ENCODE assay signal across 1 cellular context in genomic region chr18:56891116-56891515, GRCh38.
TF ChIP-seq lines count a peak whose summit lies in the region.

No MANE protein-coding gene starts in this region.

TF ChIP-seq in IMR-90, 13 proteins besides CTCF, POLR2A, EP300 and RAD21:
- TF ChIP-seq MAZ (IDR thresholded peaks at IDR 0.05; ENCODE audit: borderline replicate concordance, low read depth, low read length) = no peak
- no peak for TF ChIP-seq RCOR1 (IDR thresholded peaks at IDR 0.05; ENCODE audit: insufficient replicate concordance, low read length)
- TF ChIP-seq, protein P1, sequence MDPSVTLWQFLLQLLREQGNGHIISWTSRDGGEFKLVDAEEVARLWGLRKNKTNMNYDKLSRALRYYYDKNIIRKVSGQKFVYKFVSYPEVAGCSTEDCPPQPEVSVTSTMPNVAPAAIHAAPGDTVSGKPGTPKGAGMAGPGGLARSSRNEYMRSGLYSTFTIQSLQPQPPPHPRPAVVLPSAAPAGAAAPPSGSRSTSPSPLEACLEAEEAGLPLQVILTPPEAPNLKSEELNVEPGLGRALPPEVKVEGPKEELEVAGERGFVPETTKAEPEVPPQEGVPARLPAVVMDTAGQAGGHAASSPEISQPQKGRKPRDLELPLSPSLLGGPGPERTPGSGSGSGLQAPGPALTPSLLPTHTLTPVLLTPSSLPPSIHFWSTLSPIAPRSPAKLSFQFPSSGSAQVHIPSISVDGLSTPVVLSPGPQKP (IDR thresholded peaks at IDR 0.05; ENCODE audit: borderline replicate concordance, low read depth, low read length) = no peak
- TF ChIP-seq, protein P2, sequence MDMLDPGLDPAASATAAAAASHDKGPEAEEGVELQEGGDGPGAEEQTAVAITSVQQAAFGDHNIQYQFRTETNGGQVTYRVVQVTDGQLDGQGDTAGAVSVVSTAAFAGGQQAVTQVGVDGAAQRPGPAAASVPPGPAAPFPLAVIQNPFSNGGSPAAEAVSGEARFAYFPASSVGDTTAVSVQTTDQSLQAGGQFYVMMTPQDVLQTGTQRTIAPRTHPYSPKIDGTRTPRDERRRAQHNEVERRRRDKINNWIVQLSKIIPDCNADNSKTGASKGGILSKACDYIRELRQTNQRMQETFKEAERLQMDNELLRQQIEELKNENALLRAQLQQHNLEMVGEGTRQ (IDR thresholded peaks at IDR 0.05; ENCODE audit: low read depth, low read length) = no peak
- TF ChIP-seq NFE2L2 (IDR thresholded peaks at IDR 0.05; ENCODE audit: low read depth, low read length) = no peak
- no peak for TF ChIP-seq MAFK (IDR thresholded peaks at IDR 0.05; ENCODE audit: low read depth, low read length)
- TF ChIP-seq BHLHE40 (IDR thresholded peaks at IDR 0.05; ENCODE audit: low read depth, low read length) = no peak
- TF ChIP-seq FOS (IDR thresholded peaks at IDR 0.05; ENCODE audit: low read depth, low read length) = no peak
- TF ChIP-seq RFX5 (IDR thresholded peaks at IDR 0.05; ENCODE audit: low read depth, low read length) = no peak
